ENCODE assay signal across 8 cellular contexts in the genomic region with DNA sequence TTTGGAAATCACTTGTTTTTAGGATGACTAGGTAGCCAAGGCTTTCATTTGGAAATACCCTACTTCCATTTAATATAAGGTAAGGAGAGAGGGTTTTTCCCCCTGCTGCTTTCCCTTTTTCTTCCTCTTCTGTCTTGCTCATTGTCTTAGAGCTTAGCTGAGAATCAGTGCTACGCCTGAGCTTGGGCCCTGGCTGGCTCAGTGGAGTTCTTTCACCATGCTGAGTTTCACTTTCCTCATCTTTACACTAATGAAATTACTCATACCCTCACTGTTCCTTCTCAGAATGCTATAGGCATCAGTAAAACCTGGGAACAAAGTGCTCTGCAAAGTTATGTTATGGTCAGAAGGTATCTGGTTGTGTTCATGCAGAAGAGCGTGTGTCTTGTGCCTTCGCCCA.
A peak's percentile ranks its signal among the peaks of the same experiment; 100 is the strongest.
DNase-seq lines count a peak whose midpoint lies in the region; ATAC-seq and TF ChIP-seq lines count a peak whose summit lies in the region.
"Not testable (repeated sequence)": the region's sequence is repeated elsewhere in the genome, so short reads cannot be mapped to it uniquely, and the experiment has no call there.

No MANE protein-coding gene starts in this region.

- not testable (repeated sequence) for H2AFZ ChIP-seq in ACC112 (ENCODE audit: low read length, unreplicated experiment)

- peak overlapping the region; percentile 82 for H3K27ac Mint-ChIP-seq in activated CD8-positive, alpha-beta T cell treated with anti-CD3 and anti-CD28 coated beads for 36 hours
- peak overlapping the region in 1 of 9 donors; percentile 83 for H3K27ac Mint-ChIP-seq in naive thymus-derived CD4-positive, alpha-beta T cell

- H3K4me1 ChIP-seq in ACC112 (ENCODE audit: control insufficient read depth, insufficient read depth, low read length, unreplicated experiment); RWPE2 (ENCODE audit: insufficient read depth, poor library complexity, severe bottlenecking); naive thymus-derived CD4-positive, alpha-beta T cell (ENCODE audit: control insufficient read depth in 2 of 2, insufficient read depth in 2 of 2, low read length in 2 of 2): not testable (repeated sequence)

- H3K27me3 Mint-ChIP-seq in activated CD8-positive, alpha-beta T cell treated with anti-CD3 and anti-CD28 coated beads for 36 hours; naive thymus-derived CD4-positive, alpha-beta T cell: not testable (repeated sequence)

- not testable (repeated sequence) for H3K4me3 ChIP-seq in ACC112 (ENCODE audit: low read depth, low read length); RWPE2 (ENCODE audit: severe bottlenecking); naive thymus-derived CD4-positive, alpha-beta T cell (ENCODE audit: low read length)

- not testable (repeated sequence) for H3K79me2 ChIP-seq in ACC112 (ENCODE audit: control insufficient read depth, insufficient read depth, low read length, unreplicated experiment)

- peak overlapping the region; percentile 70 for H3K27ac ChIP-seq in ACC112 (ENCODE audit: low read depth, low read length)
- peak overlapping the region; percentile 23 for H3K27ac ChIP-seq in RWPE2 (ENCODE audit: poor library complexity, severe bottlenecking)
- not testable (repeated sequence) for H3K27ac ChIP-seq in naive thymus-derived CD4-positive, alpha-beta T cell (ENCODE audit: low read depth, low read length)

- peak; percentile 64 for ATAC-seq in GM21390 (IDR thresholded peaks at IDR 0.05; ENCODE audit: unreplicated experiment)
- peak; percentile 54 for ATAC-seq in HG02885 (IDR thresholded peaks at IDR 0.05; ENCODE audit: poor library complexity, unreplicated experiment)
- ATAC-seq in RWPE2 (ENCODE audit: low read depth) = peak; percentile 34
- ATAC-seq in activated CD8-positive, alpha-beta T cell treated with anti-CD3 and anti-CD28 coated beads for 36 hours = peak; percentile 70
- peak; percentile 81 for ATAC-seq in naive thymus-derived CD4-positive, alpha-beta T cell

- DNase-seq in RWPE2 (ENCODE audit: low spot score) = not testable (repeated sequence)
- DNase-seq in activated CD8-positive, alpha-beta T cell treated with anti-CD3 and anti-CD28 coated beads for 36 hours = peak; percentile 66
- peak; percentile 29 for DNase-seq in activated naive CD4-positive, alpha-beta T cell treated with anti-CD3 and anti-CD28 coated beads, Interleukin-2, amount 50 U/mL, for 16 hours
- peak in 1 of 9 donors; percentile 57 for DNase-seq in naive thymus-derived CD4-positive, alpha-beta T cell
- peak; percentile 17 to 45 (median 18) for DNase-seq in stimulated activated CD4-positive, alpha-beta T cell treated with anti-CD3 and anti-CD28 coated beads, TNF-alpha, amount 100 ng/mL, for 48 hours (ENCODE audit: low read depth in 3 of 3)

- not testable (repeated sequence) for H3K27me3 ChIP-seq in ACC112 (ENCODE audit: insufficient read depth, low read length); RWPE2 (ENCODE audit: insufficient read depth, poor library complexity, severe bottlenecking); naive thymus-derived CD4-positive, alpha-beta T cell (ENCODE audit: control insufficient read depth in 2 of 2, insufficient read depth in 2 of 2, low read length in 2 of 2)

- POLR2A ChIA-PET in activated CD8-positive, alpha-beta T cell treated with anti-CD3 and anti-CD28 coated beads for 36 hours (lab: Charles Lee); naive thymus-derived CD4-positive, alpha-beta T cell (lab: Charles Lee): not testable (repeated sequence)

- not testable (repeated sequence) for H3K36me3 Mint-ChIP-seq in activated CD8-positive, alpha-beta T cell treated with anti-CD3 and anti-CD28 coated beads for 36 hours (ENCODE audit: low read depth); naive thymus-derived CD4-positive, alpha-beta T cell

- CTCF ChIA-PET in activated CD8-positive, alpha-beta T cell treated with anti-CD3 and anti-CD28 coated beads for 36 hours (lab: Charles Lee) = not testable (repeated sequence)
- CTCF ChIA-PET in naive thymus-derived CD4-positive, alpha-beta T cell (lab: Charles Lee) = interaction anchor here (0.6 kb wide), 1 partner anchor 74 kb away, joined by 5 read pairs; no protein-coding TSS in a partner anchor

- peaks cover 11% of the 10 kb centered on the region for H3K4me1 Mint-ChIP-seq in activated CD8-positive, alpha-beta T cell treated with anti-CD3 and anti-CD28 coated beads for 36 hours (ENCODE audit: low read depth)
- peaks cover 0 to 17% (median 0%) of the 10 kb centered on the region in 7 donors for H3K4me1 Mint-ChIP-seq in naive thymus-derived CD4-positive, alpha-beta T cell

- H3K9me3 ChIP-seq in RWPE2 (ENCODE audit: severe bottlenecking); naive thymus-derived CD4-positive, alpha-beta T cell (ENCODE audit: control insufficient read depth in 2 of 3, low read length in 3 of 3): not testable (repeated sequence)

- H3K9me3 Mint-ChIP-seq in activated CD8-positive, alpha-beta T cell treated with anti-CD3 and anti-CD28 coated beads for 36 hours; naive thymus-derived CD4-positive, alpha-beta T cell: not testable (repeated sequence)

- not testable (repeated sequence) for H3K36me3 ChIP-seq in ACC112 (ENCODE audit: insufficient read depth, low read length); RWPE2 (ENCODE audit: low read depth); naive thymus-derived CD4-positive, alpha-beta T cell (ENCODE audit: control insufficient read depth in 2 of 3, insufficient read depth in 3 of 3, low read length in 3 of 3)

- TF ChIP-seq CTCF in RWPE2 (IDR thresholded peaks at IDR 0.05; ENCODE audit: poor library complexity, severe bottlenecking); activated CD8-positive, alpha-beta T cell treated with anti-CD3 and anti-CD28 coated beads for 36 hours (IDR thresholded peaks at IDR 0.05): not testable (repeated sequence)

- intact Hi-C loops in activated CD8-positive, alpha-beta T cell treated with anti-CD3 and anti-CD28 coated beads for 36 hours (cut with micrococcal nuclease); naive thymus-derived CD4-positive, alpha-beta T cell (cut with micrococcal nuclease): not testable (repeated sequence)

- not testable (repeated sequence) for H3K4me3 Mint-ChIP-seq in activated CD8-positive, alpha-beta T cell treated with anti-CD3 and anti-CD28 coated beads for 36 hours
- peak overlapping the region in 1 of 10 donors; percentile 82 for H3K4me3 Mint-ChIP-seq in naive thymus-derived CD4-positive, alpha-beta T cell
